Comparison of ENCODE assay signal across 1 cellular context in the genomic region with DNA sequence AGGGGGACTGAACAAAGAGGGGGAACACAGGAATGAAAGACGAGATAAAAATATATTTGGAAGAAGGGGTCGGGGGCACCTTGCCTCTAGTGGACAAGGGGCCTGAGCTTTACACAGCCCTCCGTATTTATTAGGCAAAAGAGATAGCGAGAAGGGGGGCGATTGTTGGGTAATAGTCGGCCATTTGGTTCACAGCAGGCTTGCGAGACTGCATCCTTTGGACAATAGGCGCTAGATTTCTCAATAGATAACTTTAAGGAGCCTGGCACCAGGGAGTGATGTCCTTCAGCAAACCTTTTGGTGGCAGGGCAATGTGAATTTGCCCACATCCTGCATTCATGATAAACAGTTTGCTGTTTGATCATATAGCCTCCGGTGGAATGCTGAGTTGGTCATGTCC.
TF ChIP-seq lines count a peak whose summit lies in the region.

No MANE protein-coding gene starts in this region.

TF ChIP-seq in K562, 482 proteins besides CTCF, POLR2A, EP300 and RAD21 (continued from another document):
- TF ChIP-seq, protein P1, sequence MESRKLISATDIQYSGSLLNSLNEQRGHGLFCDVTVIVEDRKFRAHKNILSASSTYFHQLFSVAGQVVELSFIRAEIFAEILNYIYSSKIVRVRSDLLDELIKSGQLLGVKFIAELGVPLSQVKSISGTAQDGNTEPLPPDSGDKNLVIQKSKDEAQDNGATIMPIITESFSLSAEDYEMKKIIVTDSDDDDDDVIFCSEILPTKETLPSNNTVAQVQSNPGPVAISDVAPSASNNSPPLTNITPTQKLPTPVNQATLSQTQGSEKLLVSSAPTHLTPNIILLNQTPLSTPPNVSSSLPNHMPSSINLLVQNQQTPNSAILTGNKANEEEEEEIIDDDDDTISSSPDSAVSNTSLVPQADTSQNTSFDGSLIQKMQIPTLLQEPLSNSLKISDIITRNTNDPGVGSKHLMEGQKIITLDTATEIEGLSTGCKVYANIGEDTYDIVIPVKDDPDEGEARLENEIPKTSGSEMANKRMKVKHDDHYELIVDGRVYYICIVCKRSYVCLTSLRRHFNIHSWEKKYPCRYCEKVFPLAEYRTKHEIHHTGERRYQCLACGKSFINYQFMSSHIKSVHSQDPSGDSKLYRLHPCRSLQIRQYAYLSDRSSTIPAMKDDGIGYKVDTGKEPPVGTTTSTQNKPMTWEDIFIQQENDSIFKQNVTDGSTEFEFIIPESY (CRISPR knock-in tag; IDR thresholded peaks at IDR 0.05): peak; percentile 36; the same call in 1 of the 2 replicates
TF ChIP-seq in K562: peak in this region for 1.
